8 cellular contexts compared by ENCODE assay signal in the genomic region with DNA sequence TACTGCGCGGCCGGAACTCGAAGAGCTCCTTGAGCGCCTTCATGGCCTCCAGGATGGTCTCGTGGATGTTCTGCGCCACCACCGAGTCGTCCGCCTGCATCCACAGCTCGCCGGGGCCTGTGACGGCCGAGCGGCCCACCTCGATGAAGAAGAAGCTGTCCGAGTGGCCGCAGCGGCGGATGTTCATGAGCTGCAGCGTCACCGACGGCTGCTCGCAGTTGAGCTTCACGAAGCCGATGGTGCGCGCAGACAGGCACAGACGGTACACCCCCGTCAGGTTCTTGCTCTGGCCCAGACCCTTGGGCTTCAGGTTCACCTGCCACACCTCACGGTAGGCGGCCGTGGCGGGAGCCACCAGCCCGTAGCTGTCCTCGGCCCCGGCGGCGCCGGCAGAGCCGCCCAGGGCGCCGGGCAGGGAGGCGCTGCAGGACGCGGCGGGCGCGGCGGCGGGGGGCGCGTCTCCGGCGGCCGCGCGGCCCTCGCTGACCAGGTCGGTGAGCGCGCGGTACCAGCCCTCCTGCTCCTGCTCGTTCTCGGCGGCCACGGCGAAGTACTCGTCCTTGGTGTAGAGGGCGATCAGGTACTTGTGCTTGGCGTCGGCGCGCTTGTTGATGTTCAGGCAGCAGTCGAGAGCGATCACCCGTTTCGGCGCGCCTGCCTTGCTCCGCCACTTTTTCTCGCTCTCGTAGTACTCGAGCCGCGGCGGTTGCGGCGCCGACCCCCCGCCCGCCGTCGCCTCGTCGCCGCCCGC. TPM values are rescaled to one million over a fixed set of nuclear protein-coding genes. Genes with fewer than 3 reads are reported as not detected.
DNase-seq lines count a peak whose midpoint lies in the region; ATAC-seq and TF ChIP-seq lines count a peak whose summit lies in the region.

No MANE protein-coding gene starts in this region.

- H3K4me3 ChIP-seq in MM.1S (ENCODE audit: low read length), result peak overlapping the region; percentile 31; the same call in 1 of the 2 replicates
- peak overlapping the region; percentile 58 for H3K4me3 ChIP-seq in WI38 (ENCODE audit: low read depth, low read length)
- peak overlapping the region; percentile 72 to 73 for H3K4me3 ChIP-seq in duodenal mucosa (ENCODE audit: low read depth in 1 of 2, low read length in 2 of 2)
- peak overlapping the region; percentile 51 for H3K4me3 ChIP-seq in mesodermal cell (ENCODE audit: extremely low read depth, insufficient read depth, low read length, poor library complexity, severe bottlenecking)

- peak; percentile 62 for DNase-seq in EL
- DNase-seq in MM.1S, result no peak
- DNase-seq in ureter (ENCODE audit: low spot score), result no peak

- no peak overlapping the region for H2AFZ ChIP-seq in MM.1S (ENCODE audit: low read length)

- H3F3A ChIP-seq in MM.1S (ENCODE audit: insufficient read depth, low read length), result peaks cover 16% of the 10 kb centered on the region

- no peaks in the 10 kb centered on the region for H3K36me3 ChIP-seq in MM.1S (replicated peaks; ENCODE audit: insufficient read depth, low read length)
- peaks cover 0 to 4% of the 10 kb centered on the region in 2 donors for H3K36me3 ChIP-seq in duodenal mucosa (ENCODE audit: control insufficient read depth in 1 of 2, insufficient read depth in 2 of 2, low read length in 2 of 2)
- H3K36me3 ChIP-seq in mesodermal cell (ENCODE audit: control insufficient read depth, insufficient read depth, low read length), result peaks cover 24% of the 10 kb centered on the region

- peaks cover 21% of the 10 kb centered on the region for H3K4me1 ChIP-seq in MM.1S (ENCODE audit: low read length)
- H3K4me1 ChIP-seq in duodenal mucosa (ENCODE audit: control insufficient read depth in 1 of 2, insufficient read depth in 2 of 2, low read length in 2 of 2), result peaks cover 5 to 18% of the 10 kb centered on the region in 2 donors
- peaks cover 2% of the 10 kb centered on the region for H3K4me1 ChIP-seq in mesodermal cell (ENCODE audit: control insufficient read depth, insufficient read depth, low read length, poor library complexity, severe bottlenecking)

- peak overlapping the region; percentile 29; the same call in 1 of the 2 replicates for H3K27ac ChIP-seq in MM.1S (ENCODE audit: low read length)
- peak overlapping the region; percentile 44 for H3K27ac ChIP-seq in duodenal mucosa (ENCODE audit: low read depth, low read length)
- peak overlapping the region; percentile 49 for H3K27ac ChIP-seq in mesodermal cell (ENCODE audit: low read depth, low read length, severe bottlenecking)
- peak overlapping the region; percentile 77 for H3K27ac ChIP-seq in temporal lobe (ENCODE audit: low read depth, low read length)

- H3K9me3 ChIP-seq in MM.1S (replicated peaks; ENCODE audit: insufficient read depth, low read length), result no peaks in the 10 kb centered on the region
- no peaks in the 10 kb centered on the region for H3K9me3 ChIP-seq in duodenal mucosa (ENCODE audit: control insufficient read depth in 1 of 2, low read length in 2 of 2)
- no peaks in the 10 kb centered on the region for H3K9me3 ChIP-seq in mesodermal cell (ENCODE audit: control insufficient read depth, low read length)

- H3K4me2 ChIP-seq in MM.1S (ENCODE audit: low read depth, low read length), result peak overlapping the region; percentile 3; the same call in 1 of the 2 replicates

- H3K79me2 ChIP-seq in MM.1S (ENCODE audit: low read length), result peaks cover 34% of the 10 kb centered on the region

- H3K9me2 ChIP-seq in MM.1S (replicated peaks; ENCODE audit: insufficient read depth, low read length), result no peaks in the 10 kb centered on the region

- peak overlapping the region; percentile 33; the same call in 1 of the 2 replicates for H3K9ac ChIP-seq in MM.1S (ENCODE audit: low read length)
- H3K9ac ChIP-seq in duodenal mucosa (ENCODE audit: low read depth in 1 of 2, low read length in 2 of 2), result peak overlapping the region; percentile 54 to 57

- ATAC-seq in HG03460 (IDR thresholded peaks at IDR 0.05; ENCODE audit: unreplicated experiment), result no peak

- no peaks in the 10 kb centered on the region for H4K20me1 ChIP-seq in MM.1S (ENCODE audit: insufficient read depth, low read length)

- no peak for TF ChIP-seq CTCF in MM.1S (IDR thresholded peaks at IDR 0.05; ENCODE audit: low read length)
- TF ChIP-seq CTCF in WI38 (IDR thresholded peaks at IDR 0.05; ENCODE audit: low read depth, low read length), result no peak

- 1 to 2% methylated on average over 77 to 79 of the region's 98 CpGs for WGBS in mesodermal cell (ENCODE audit: insufficient coverage in 2 of 2), 2 experiments

- H3K27me3 ChIP-seq in MM.1S (replicated peaks; ENCODE audit: insufficient read depth, low read length) (no peaks in the 10 kb centered on the region), duodenal mucosa (ENCODE audit: control insufficient read depth in 1 of 2, insufficient read depth in 2 of 2, low read length in 2 of 2) (peaks cover 4% of the 10 kb centered on the region in 2 donors)

RNA-seq across cellular contexts. Expression of gene IRS2, which starts 1.1 kb away (rescaled TPM):
- polyA plus RNA-seq in mesodermal cell (2013, experiment 1 of 2), result 6.9 TPM
- 5.5 TPM for polyA plus RNA-seq in mesodermal cell (2013, experiment 2 of 2)
- total RNA-seq in temporal lobe (16.7 TPM), ureter (6.0 TPM)
